Comparison of ENCODE assay signal across 8 cellular contexts in the genomic region with DNA sequence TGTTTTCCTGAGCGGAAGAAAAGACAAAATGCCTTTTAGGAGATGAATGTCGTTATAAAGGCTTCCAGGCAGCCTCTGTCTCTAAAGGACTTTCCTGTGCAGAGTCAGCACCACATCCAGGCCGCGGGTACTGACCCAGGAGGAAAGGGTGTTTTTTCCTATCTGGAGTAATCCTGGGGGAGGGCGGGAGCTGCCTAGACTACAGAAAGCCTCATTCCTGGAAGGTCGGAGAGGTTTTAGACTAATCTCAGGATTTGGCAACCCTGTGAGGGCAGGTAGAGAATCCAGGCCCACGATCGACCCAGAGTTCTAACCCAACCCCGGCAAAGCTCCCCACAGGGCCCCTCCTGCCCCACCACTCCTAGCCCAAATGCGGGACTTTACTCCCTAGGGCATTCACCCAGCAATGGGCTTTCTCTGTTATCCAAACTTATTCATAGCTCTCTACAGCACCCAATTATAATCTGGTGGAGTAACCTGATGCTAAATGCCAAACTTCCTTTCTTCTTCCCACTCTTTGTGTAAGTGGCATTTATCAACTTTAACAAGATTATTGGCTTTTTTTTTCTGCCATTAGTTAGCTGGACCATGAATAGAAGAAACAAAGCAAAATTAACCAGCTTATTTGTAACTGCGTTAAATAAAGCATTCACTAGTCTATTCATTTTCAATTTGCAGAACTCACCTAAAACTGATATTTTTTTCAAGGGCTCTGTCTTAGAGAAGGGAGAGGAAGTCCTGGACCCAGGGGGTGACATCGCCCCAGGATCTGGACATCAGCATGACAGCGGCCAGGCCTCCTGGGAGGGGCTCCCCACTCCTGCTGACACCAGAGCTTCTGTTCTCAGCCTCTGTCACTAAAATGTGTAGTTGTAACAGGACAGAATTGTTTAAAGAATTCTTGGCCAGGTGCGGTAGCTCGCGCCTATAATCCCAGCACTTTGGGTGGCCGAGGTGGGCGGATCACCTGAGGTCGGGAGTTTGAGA. TPM values are rescaled to one million over a fixed set of nuclear protein-coding genes. Genes with fewer than 3 reads are reported as not detected.
DNase-seq lines count a peak whose midpoint lies in the region; ATAC-seq and TF ChIP-seq lines count a peak whose summit lies in the region.

No MANE protein-coding gene starts in this region.

- H3K9me2 ChIP-seq in HCT116 (ENCODE audit: insufficient read depth), result no peaks in the 10 kb centered on the region

- H3K36me3 ChIP-seq in HCT116 (ENCODE audit: control insufficient read depth in 1 of 2, insufficient read depth in 2 of 2, low read length in 2 of 2) (no peaks in the 10 kb centered on the region), skeletal muscle tissue (ENCODE audit: control insufficient read depth in 3 of 3, insufficient read depth in 3 of 3, low read length in 3 of 3) (no peaks in the 10 kb centered on the region)

- intact Hi-C loops in HCT116 (cut with micrococcal nuclease), result loop anchor here (5.0 kb wide), 1 partner anchor 574 kb away; no protein-coding TSS in a partner anchor

- H3K27me3 ChIP-seq in HCT116 (ENCODE audit: insufficient read depth, low read length) (no peaks in the 10 kb centered on the region), skeletal muscle tissue (ENCODE audit: control insufficient read depth in 3 of 3, insufficient read depth in 3 of 3, low read length in 3 of 3) (peaks cover 0 to 6% (median 3%) of the 10 kb centered on the region in 3 donors)

- H3K9ac ChIP-seq in HCT116 (ENCODE audit: low read length), result no peak overlapping the region
- no peak overlapping the region for H3K9ac ChIP-seq in skeletal muscle tissue (ENCODE audit: low read depth in 1 of 3, low read length in 3 of 3)

- no peak for TF ChIP-seq POLR2A in HCT116 (IDR thresholded peaks at IDR 0.05; ENCODE audit: borderline replicate concordance, extremely low read depth, insufficient read depth, insufficient read length)

- H3K4me1 Mint-ChIP-seq in activated naive CD8-positive, alpha-beta T cell treated with anti-CD3 and anti-CD28 coated beads for 36 hours, result peaks cover 2% of the 10 kb centered on the region

- no peaks in the 10 kb centered on the region for H3K79me2 ChIP-seq in HCT116 (ENCODE audit: insufficient read depth, low read length)

- no peaks in the 10 kb centered on the region for H4K20me1 ChIP-seq in HCT116 (ENCODE audit: insufficient read depth)

- H3K9me3 ChIP-seq in HCT116 (ENCODE audit: control insufficient read depth in 1 of 2, insufficient read depth in 1 of 2, low read depth in 1 of 2, low read length in 2 of 2), result no peaks in the 10 kb centered on the region
- no peaks in the 10 kb centered on the region for H3K9me3 ChIP-seq in skeletal muscle tissue (ENCODE audit: control insufficient read depth in 3 of 3, low read length in 3 of 3)

- POLR2A ChIA-PET in HCT116 (lab: Charles Lee), result no interaction called here

- H3K4me3 Mint-ChIP-seq in activated naive CD8-positive, alpha-beta T cell treated with anti-CD3 and anti-CD28 coated beads for 36 hours, result peak overlapping the region; percentile 44

- no peak for ATAC-seq in HCT116
- ATAC-seq in HG03469 (IDR thresholded peaks at IDR 0.05; ENCODE audit: unreplicated experiment), result no peak
- no peak for ATAC-seq in HG03520 (IDR thresholded peaks at IDR 0.05; ENCODE audit: unreplicated experiment)
- no peak for ATAC-seq in GM21717 (IDR thresholded peaks at IDR 0.05; ENCODE audit: unreplicated experiment)

- H3K4me1 ChIP-seq in HCT116 (ENCODE audit: control insufficient read depth in 1 of 2, insufficient read depth in 2 of 2, low read length in 2 of 2) (peaks cover 4 to 14% of the 10 kb centered on the region in 2 experiments; a peak in 3 of 4 replicates), skeletal muscle tissue (ENCODE audit: control insufficient read depth in 3 of 3, insufficient read depth in 3 of 3, low read length in 3 of 3) (peaks cover 11 to 12% (median 12%) of the 10 kb centered on the region in 3 donors)

- no peak for TF ChIP-seq RAD21 in HCT116 (IDR thresholded peaks at IDR 0.05; ENCODE audit: low read depth)

- BruUV-seq in HCT116 (replicated peaks; lab: Mats Ljungman, UMichigan), result TSS peak; percentile 58

- no peaks in the 10 kb centered on the region for H3K36me3 Mint-ChIP-seq in activated naive CD8-positive, alpha-beta T cell treated with anti-CD3 and anti-CD28 coated beads for 36 hours

- H3K4me3 ChIP-seq in HCT116 (replicated peaks in 1 of 2; ENCODE audit: low read depth in 1 of 2, low read length in 2 of 2), result peak overlapping the region in 1 of 2 experiments; percentile 73; a peak in 2 of 4 replicates
- peak overlapping the region; percentile 94 for H3K4me3 ChIP-seq in iPS-11a (ENCODE audit: low read depth, low read length)
- peak overlapping the region in 2 of 3 donors; percentile 68 to 76 for H3K4me3 ChIP-seq in skeletal muscle tissue (ENCODE audit: low read length in 3 of 3)

- no peak for DNase-seq in HCT116 (ENCODE audit: low read depth, low spot score)
- no peak for DNase-seq in activated naive CD8-positive, alpha-beta T cell treated with anti-CD3 and anti-CD28 coated beads for 36 hours
- DNase-seq in stimulated activated CD4-positive, alpha-beta T cell treated with anti-CD3 and anti-CD28 coated beads, Interleukin-4, amount 100 ng/mL, for 1 hour, result no peak

- H3K27ac Mint-ChIP-seq in activated naive CD8-positive, alpha-beta T cell treated with anti-CD3 and anti-CD28 coated beads for 36 hours, result no peak overlapping the region

- H3K9me3 Mint-ChIP-seq in activated naive CD8-positive, alpha-beta T cell treated with anti-CD3 and anti-CD28 coated beads for 36 hours, result no peaks in the 10 kb centered on the region

- CTCF ChIA-PET in HCT116 (lab: Charles Lee), result interaction anchor here (1.0 to 1.3 kb wide), 4 partner anchors 11 to 98 kb away, joined by 3 to 7 read pairs (median 4); no protein-coding TSS in a partner anchor

- TF ChIP-seq CTCF in HCT116 (IDR thresholded peaks at IDR 0.05 in 2 of 3, conservative IDR thresholded peaks at IDR 0.05 in 1 of 3; ENCODE audit: borderline replicate concordance in 1 of 3, insufficient read depth in 1 of 3, low read depth in 2 of 3, low read length in 2 of 3), result no peak

- RAD21 ChIA-PET in HCT116 (lab: Charles Lee; ENCODE audit: low non-redundant PET in 1 of 2, low total read pairs in 2 of 2, uncharacterized antibody in 2 of 2, unreplicated experiment in 2 of 2), result no interaction called here

- peaks cover 55% of the 10 kb centered on the region for H3K27me3 Mint-ChIP-seq in activated naive CD8-positive, alpha-beta T cell treated with anti-CD3 and anti-CD28 coated beads for 36 hours

- H2AFZ ChIP-seq in HCT116 (ENCODE audit: low read depth, low read length, poor library complexity, severe bottlenecking), result no peak overlapping the region

- H3K4me2 ChIP-seq in HCT116 (ENCODE audit: low read length), result peak overlapping the region; percentile 92

- H3K27ac ChIP-seq in HCT116 (ENCODE audit: low read depth, low read length), result no peak overlapping the region
- no peak overlapping the region for H3K27ac ChIP-seq in skeletal muscle tissue (ENCODE audit: low read depth, low read length)

TF ChIP-seq in HCT116, 20 proteins besides CTCF, POLR2A, EP300 and RAD21:
- TF ChIP-seq ELF1 (IDR thresholded peaks at IDR 0.05; ENCODE audit: borderline replicate concordance, low read depth) (no peak), SIN3A (IDR thresholded peaks at IDR 0.05; ENCODE audit: low read depth) (no peak), SRF (IDR thresholded peaks at IDR 0.05; ENCODE audit: low read depth) (no peak), TCF7L2 (IDR thresholded peaks at IDR 0.05; ENCODE audit: borderline replicate concordance, extremely low read depth, insufficient read depth, insufficient read length) (no peak)
- TF ChIP-seq, protein P1, sequence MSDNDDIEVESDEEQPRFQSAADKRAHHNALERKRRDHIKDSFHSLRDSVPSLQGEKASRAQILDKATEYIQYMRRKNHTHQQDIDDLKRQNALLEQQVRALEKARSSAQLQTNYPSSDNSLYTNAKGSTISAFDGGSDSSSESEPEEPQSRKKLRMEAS (IDR thresholded peaks at IDR 0.05), result no peak

RNA-seq across cellular contexts. Expression of a gene that starts 1.4 kb away (rescaled TPM):
- total RNA-seq in HCT116 (2021; ENCODE audit: unreplicated experiment), result 3.1 TPM
- 0.87 and 1.1 TPM in 2 replicates for polyA plus RNA-seq in HCT116 (2012)
- under 1 TPM; 0.21 to 0.30 TPM for total RNA-seq in activated naive CD8-positive, alpha-beta T cell treated with anti-CD3 and anti-CD28 coated beads for 36 hours
- 0.52 TPM for total RNA-seq in skeletal muscle tissue
